ENCODE assay signal across 8 cellular contexts in genomic region chr19:55603581-55604292, GRCh38. TPM values are rescaled to one million over a fixed set of nuclear protein-coding genes. Genes with fewer than 3 reads are reported as not detected.
A peak's percentile ranks its signal among the peaks of the same experiment; 100 is the strongest.
DNase-seq lines count a peak whose midpoint lies in the region; ATAC-seq and TF ChIP-seq lines count a peak whose summit lies in the region.

No MANE protein-coding gene starts in this region.

- no peaks in the 10 kb centered on the region for H3K27me3 Mint-ChIP-seq in T-helper 2 cell treated with Interferon-gamma antibody and Interleukin-4, amounts not matched to agents 5 μg/mL and 100 μg/mL, for 36 hours (ENCODE audit: low read depth)
- H3K27me3 Mint-ChIP-seq in T-helper 17 cell, result no peaks in the 10 kb centered on the region
- peaks cover 19% of the 10 kb centered on the region for H3K27me3 Mint-ChIP-seq in glutamatergic neuron (ENCODE audit: unreplicated experiment)

- DNase-seq in T-helper 2 cell treated with Interferon-gamma antibody and Interleukin-4, amounts not matched to agents 5 μg/mL and 100 μg/mL, for 36 hours (ENCODE audit: low spot score), result no peak
- DNase-seq in T-helper 2 cell (no peak), T-helper 17 cell (no peak), glutamatergic neuron (no peak), smooth muscle cell (lab: John Stamatoyannopoulos, UW; ENCODE audit: unreplicated experiment) (no peak), HAP-1 (ENCODE audit: low spot score in 2 of 2) (no peak), AG20443 (ENCODE audit: low spot score) (no peak)

- H3K4me1 Mint-ChIP-seq in T-helper 2 cell treated with Interferon-gamma antibody and Interleukin-4, amounts not matched to agents 5 μg/mL and 100 μg/mL, for 36 hours (ENCODE audit: low read depth), result peaks cover 40% of the 10 kb centered on the region
- H3K4me1 Mint-ChIP-seq in T-helper 17 cell, result peaks cover 39% of the 10 kb centered on the region
- H3K4me1 Mint-ChIP-seq in glutamatergic neuron (ENCODE audit: low read depth, unreplicated experiment), result peaks cover 15% of the 10 kb centered on the region

- peak overlapping the region; percentile 88 for H3K4me2 ChIP-seq in smooth muscle cell

- peaks cover 20% of the 10 kb centered on the region for H3K79me2 ChIP-seq in smooth muscle cell (ENCODE audit: low read depth)

- 70% methylated on average over 21 of the region's 22 CpGs for WGBS in smooth muscle cell (ENCODE audit: low lambda C conversion rate)

- H3K9me3 ChIP-seq in T-helper 17 cell (ENCODE audit: control insufficient read depth, low read length, poor library complexity, severe bottlenecking) (no peaks in the 10 kb centered on the region), smooth muscle cell (replicated peaks; ENCODE audit: low read depth) (no peaks in the 10 kb centered on the region), HAP-1 (no peaks in the 10 kb centered on the region)

- no peaks in the 10 kb centered on the region for H3K9me3 Mint-ChIP-seq in T-helper 2 cell treated with Interferon-gamma antibody and Interleukin-4, amounts not matched to agents 5 μg/mL and 100 μg/mL, for 36 hours
- peaks cover 18% of the 10 kb centered on the region for H3K9me3 Mint-ChIP-seq in glutamatergic neuron (ENCODE audit: unreplicated experiment)

- peaks cover 21% of the 10 kb centered on the region for H4K20me1 ChIP-seq in smooth muscle cell (ENCODE audit: low read depth)

- no peak overlapping the region for H3K27ac Mint-ChIP-seq in T-helper 2 cell treated with Interferon-gamma antibody and Interleukin-4, amounts not matched to agents 5 μg/mL and 100 μg/mL, for 36 hours
- H3K27ac Mint-ChIP-seq in T-helper 17 cell (no peak overlapping the region), glutamatergic neuron (ENCODE audit: unreplicated experiment) (no peak overlapping the region)

- peaks cover 16% of the 10 kb centered on the region for H3F3A ChIP-seq in smooth muscle cell (ENCODE audit: low read depth)

- H3K4me3 Mint-ChIP-seq in T-helper 2 cell treated with Interferon-gamma antibody and Interleukin-4, amounts not matched to agents 5 μg/mL and 100 μg/mL, for 36 hours, result peak overlapping the region; percentile 47
- peak overlapping the region; percentile 36 for H3K4me3 Mint-ChIP-seq in T-helper 17 cell
- peak overlapping the region; percentile 79 for H3K4me3 Mint-ChIP-seq in glutamatergic neuron (ENCODE audit: unreplicated experiment)

- no peak for TF ChIP-seq CTCF in glutamatergic neuron (IDR thresholded peaks at IDR 0.05; ENCODE audit: partially characterized antibody, unreplicated experiment)
- no peak for TF ChIP-seq CTCF in smooth muscle cell (IDR thresholded peaks at IDR 0.05; ENCODE audit: borderline replicate concordance, insufficient read depth, poor library complexity, severe bottlenecking)

- H3K27me3 ChIP-seq in smooth muscle cell (ENCODE audit: low read depth) (no peaks in the 10 kb centered on the region), HAP-1 (ENCODE audit: low read depth) (no peaks in the 10 kb centered on the region)

- peaks cover 22% of the 10 kb centered on the region for H3K36me3 Mint-ChIP-seq in T-helper 2 cell treated with Interferon-gamma antibody and Interleukin-4, amounts not matched to agents 5 μg/mL and 100 μg/mL, for 36 hours (ENCODE audit: low read depth)
- peaks cover 8% of the 10 kb centered on the region for H3K36me3 Mint-ChIP-seq in T-helper 17 cell (ENCODE audit: low read depth)
- peaks cover 2% of the 10 kb centered on the region for H3K36me3 Mint-ChIP-seq in glutamatergic neuron (ENCODE audit: unreplicated experiment)

- H3K27ac ChIP-seq in smooth muscle cell (ENCODE audit: low read depth), result peak overlapping the region; percentile 85

- H3K9ac ChIP-seq in smooth muscle cell (ENCODE audit: low read depth), result no peak overlapping the region

- H3K36me3 ChIP-seq in smooth muscle cell (ENCODE audit: low read depth), result no peaks in the 10 kb centered on the region
- no peaks in the 10 kb centered on the region; the same call in none of the 2 replicates for H3K36me3 ChIP-seq in HAP-1 (replicated peaks)

- in situ Hi-C loops in HAP-1 (cut with MboI; ENCODE audit: low sequenced_read_pairs), result no loop called here

- no peak overlapping the region for H3K4me3 ChIP-seq in smooth muscle cell
- H3K4me3 ChIP-seq in HAP-1, result no peak overlapping the region

- peaks cover 16% of the 10 kb centered on the region for H3K4me1 ChIP-seq in smooth muscle cell (ENCODE audit: low read depth)
- peaks cover 10% of the 10 kb centered on the region for H3K4me1 ChIP-seq in HAP-1

- ATAC-seq in T-helper 17 cell (no peak), GM21515 (IDR thresholded peaks at IDR 0.05; ENCODE audit: unreplicated experiment) (no peak)

- H2AFZ ChIP-seq in smooth muscle cell (ENCODE audit: low read depth), result no peak overlapping the region

RNA-seq across cellular contexts. Expression of gene ZNF865, which starts 1.7 kb away (rescaled TPM):
- total RNA-seq in T-helper 17 cell, result 10 to 100 TPM; 12.6 to 12.8 TPM
- 14.6 TPM for total RNA-seq in glutamatergic neuron (ENCODE audit: unreplicated experiment)
- total RNA-seq in smooth muscle cell, result 3.0 and 3.8 TPM in 2 replicates
- polyA plus RNA-seq in smooth muscle cell, result 1.2 and 2.0 TPM in 2 replicates

RNA-seq across cellular contexts. Expression of gene ZNF524, which starts 3.6 kb away (rescaled TPM):
- total RNA-seq in T-helper 17 cell (10 to 100 TPM; 16.6 to 17.0 TPM), glutamatergic neuron (ENCODE audit: unreplicated experiment) (6.7 TPM), smooth muscle cell (16.3 and 20.1 TPM in 2 replicates)
- 13.3 and 19.4 TPM in 2 replicates for polyA plus RNA-seq in smooth muscle cell

RNA-seq across cellular contexts. Expression of gene FIZ1, which starts 4.4 kb away (rescaled TPM):
- total RNA-seq in T-helper 17 cell, result 10 to 100 TPM in 1 of 2 donors, 1 to 10 TPM in 1; 9.2 to 10.7 TPM
- 26.0 TPM for total RNA-seq in glutamatergic neuron (ENCODE audit: unreplicated experiment)
- total RNA-seq in smooth muscle cell, result 4.6 and 10.4 TPM in 2 replicates
- polyA plus RNA-seq in smooth muscle cell, result 16.8 and 17.7 TPM in 2 replicates

RNA-seq across cellular contexts. Expression of gene ZNF784, which starts 20.6 kb away (rescaled TPM):
- total RNA-seq in T-helper 17 cell (10 to 100 TPM; 11.3 to 13.8 TPM), glutamatergic neuron (ENCODE audit: unreplicated experiment) (8.4 TPM), smooth muscle cell (3.1 and 3.8 TPM in 2 replicates)
- polyA plus RNA-seq in smooth muscle cell, result 7.2 and 7.3 TPM in 2 replicates

RNA-seq across cellular contexts. Expression of gene ZNF579, which starts 23.1 kb away (rescaled TPM):
- total RNA-seq in T-helper 17 cell (1 to 10 TPM; 5.9 to 6.2 TPM), glutamatergic neuron (ENCODE audit: unreplicated experiment) (48.9 TPM), smooth muscle cell (4.2 TPM in 2 replicates)
- 15.1 and 15.8 TPM in 2 replicates for polyA plus RNA-seq in smooth muscle cell
